In genomic region chr17:42312285-42313130, GRCh38 we compare ENCODE assay signal across 8 cellular contexts. TPM values are rescaled to one million over a fixed set of nuclear protein-coding genes. Genes with fewer than 3 reads are reported as not detected.
A peak's percentile ranks its signal among the peaks of the same experiment; 100 is the strongest.
DNase-seq lines count a peak whose midpoint lies in the region; ATAC-seq, FAIRE-seq and TF ChIP-seq lines count a peak whose summit lies in the region.

No MANE protein-coding gene starts in this region.

- H3K27me3 ChIP-seq in RWPE2 (ENCODE audit: insufficient read depth, poor library complexity, severe bottlenecking), result no peaks in the 10 kb centered on the region
- no peaks in the 10 kb centered on the region for H3K27me3 ChIP-seq in testis

- H3K9me3 ChIP-seq in RWPE2 (ENCODE audit: severe bottlenecking), result no peaks in the 10 kb centered on the region
- H3K9me3 ChIP-seq in testis, result no peaks in the 10 kb centered on the region

- intact Hi-C loops in testis (cut with DNase I; ENCODE audit: low total_unique reads), result no loop called here

- H3K27ac ChIP-seq in RWPE2 (ENCODE audit: poor library complexity, severe bottlenecking) (no peak overlapping the region), testis (peak overlapping the region; percentile 80 to 82)

- no peak for FAIRE-seq in frontal cortex (lab: Jason Lieb, UNC)

- 10 to 21% methylated on average over 2 to 47 of the region's 54 CpGs for WGBS in testis, 2 donors

- TF ChIP-seq CTCF in RWPE2 (IDR thresholded peaks at IDR 0.05; ENCODE audit: poor library complexity, severe bottlenecking), result peak; percentile 65
- peak; percentile 48 to 55 (median 53) for TF ChIP-seq CTCF in testis (IDR thresholded peaks at IDR 0.05)

- no peaks in the 10 kb centered on the region for H3K4me1 ChIP-seq in RWPE2 (ENCODE audit: insufficient read depth, poor library complexity, severe bottlenecking)
- peaks cover 41% of the 10 kb centered on the region for H3K4me1 ChIP-seq in testis

- H3K4me3 ChIP-seq in RWPE2 (ENCODE audit: severe bottlenecking) (no peak overlapping the region), testis (peak overlapping the region; percentile 8 to 29)

- no peak for TF ChIP-seq POLR2A in testis (IDR thresholded peaks at IDR 0.05)

- peak; percentile 62 for ATAC-seq in RWPE2 (ENCODE audit: low read depth)

- H3K36me3 ChIP-seq in RWPE2 (ENCODE audit: low read depth), result peaks cover 27% of the 10 kb centered on the region
- no peaks in the 10 kb centered on the region for H3K36me3 ChIP-seq in testis (ENCODE audit: low read depth, missing control alignments)

- DNase-seq in Daoy (ENCODE audit: low read depth) (peak; percentile 82), HPDE6-E6E7 (ENCODE audit: extremely low spot score) (peak; percentile 54), RWPE2 (ENCODE audit: low spot score) (no peak), frontal cortex (ENCODE audit: low spot score in 2 of 2) (peak; percentile 78 to 86), occipital lobe (lab: John Stamatoyannopoulos, UW) (peak; percentile 76), testis (peak; percentile 90), 8988T (no peak)
- DNase-seq in activated naive CD4-positive, alpha-beta T cell treated with Interleukin-2 at 50 U/mL for 16 hours, result peak; percentile 78

RNA-seq across cellular contexts. Expression of gene STAT5A, which starts 24.2 kb away (rescaled TPM):
- total RNA-seq in Daoy (2014; rRNA removed; shearing (Covaris generic)), result 11.9 and 18.7 TPM in 2 replicates
- total RNA-seq in frontal cortex (1.6 TPM), occipital lobe (1.4 TPM), testis (10 to 100 TPM; 27.8 to 37.0 TPM)
- polyA plus RNA-seq in testis (ENCODE audit: insufficient read depth, low read depth, low replicate concordance), result 13.7 TPM

RNA-seq across cellular contexts. Expression of gene STAT5B, which starts 36.3 kb away (rescaled TPM):
- total RNA-seq in Daoy (2014; rRNA removed; shearing (Covaris generic)), result 18.6 and 27.1 TPM in 2 replicates
- total RNA-seq in frontal cortex (17.5 TPM), occipital lobe (20.7 TPM), testis (10 to 100 TPM; 65.9 to 81.5 TPM)
- 66.0 TPM for polyA plus RNA-seq in testis (ENCODE audit: insufficient read depth, low read depth, low replicate concordance)

Comparison
In these comparisons a context has a peak if more than half of its experiments do, and no peak if none do; other contexts are left out.
1. DNase-seq: peak in Daoy (single experiment), HPDE6-E6E7 (single experiment), activated naive CD4-positive, alpha-beta T cell treated with Interleukin-2 at 50 U/mL for 16 hours (single experiment), frontal cortex (2 of 2), occipital lobe (single experiment) and testis (single experiment); none in RWPE2 (single experiment) and 8988T (single experiment).